Comparison of ENCODE assay signal across 30 cellular contexts in the genomic region with DNA sequence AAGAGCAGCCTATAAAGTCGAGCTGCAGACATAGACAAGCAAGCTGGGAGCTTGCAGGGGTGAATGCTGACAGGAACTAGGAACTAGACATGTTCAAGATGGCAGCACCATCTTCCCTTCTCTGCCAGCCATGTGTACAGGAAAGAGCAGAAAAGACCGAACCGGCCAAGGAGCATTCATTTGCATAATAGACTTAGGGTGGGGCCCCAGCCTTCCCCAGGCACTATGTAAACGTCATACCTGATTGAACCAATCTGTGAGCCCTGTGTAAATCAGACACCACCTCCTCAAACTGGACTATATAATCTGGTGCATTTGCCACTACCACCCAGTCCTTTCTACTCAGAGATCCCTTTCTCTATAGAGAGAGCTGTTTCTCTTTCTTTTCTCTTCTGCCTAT.
"Had no signal": no experiment of that assay in that cellular context is flagged by ENCODE, and none has a peak within 500 bp of the region (broad histone marks: within the 10 kb centered on the region; RNA-seq: fewer than 3 reads in every experiment).

No MANE protein-coding gene starts in this region.

- H3K27ac ChIP-seq: body of pancreas, Peyer's patch had no signal

- FAIRE-seq: bronchial epithelial cell had no signal

- H3K36me3 ChIP-seq: MG63, Peyer's patch, SJSA1 had no signal

- H3K27me3 Mint-ChIP-seq: activated B cell treated with CpG ODN at 0.5 μM for 24 hours; activated CD4-positive, alpha-beta T cell treated with anti-CD3 and anti-CD28 coated beads, Interleukin-2, amount 10 ng/mL, durations not matched to agents 24 days and 14 days; activated CD8-positive, alpha-beta memory T cell treated with anti-CD3 and anti-CD28 coated beads, Interleukin-2, amount 10 ng/mL, durations not matched to agents 7 days and 5 days; activated naive CD4-positive, alpha-beta T cell treated with anti-CD3 and anti-CD28 coated beads, Interleukin-2, amount 50 U/mL, for 24 hours; activated T-cell treated with anti-CD3 and anti-CD28 coated beads, Interleukin-2, amount 50 U/mL, for 24 hours had no signal

- H3K4me3 Mint-ChIP-seq: activated B cell treated with CpG ODN at 0.5 μM for 24 hours; activated CD4-positive, alpha-beta T cell treated with anti-CD3 and anti-CD28 coated beads, Interleukin-2, amount 10 ng/mL, durations not matched to agents 24 days and 14 days; activated CD8-positive, alpha-beta memory T cell treated with anti-CD3 and anti-CD28 coated beads, Interleukin-2, amount 10 ng/mL, durations not matched to agents 7 days and 5 days; activated naive CD4-positive, alpha-beta T cell treated with anti-CD3 and anti-CD28 coated beads, Interleukin-2, amount 50 U/mL, for 24 hours; activated T-cell treated with anti-CD3 and anti-CD28 coated beads, Interleukin-2, amount 50 U/mL, for 24 hours; activated T-helper 1 cell treated with anti-CD3 and anti-CD28 coated beads, Interleukin-12 subunit alpha, Interleukin-12 subunit beta, Interleukin-2, Interleukin-4 antibody, amounts not matched to agents 30 ng/mL and 10 ng/mL and 1 ng/mL, durations not matched to agents 14 hours and 24 hours and 36 hours; T-helper 17 cell had no signal

- ATAC-seq: activated CD8-positive, alpha-beta memory T cell treated with anti-CD3 and anti-CD28 coated beads, Interleukin-2, amount 10 ng/mL, durations not matched to agents 7 days and 5 days; body of pancreas; T-helper 17 cell had no signal

- H3K4me3 ChIP-seq: body of pancreas, MG63, Peyer's patch, SJSA1 had no signal

- DNase-seq: activated B cell treated with CpG ODN at 0.5 μM for 24 hours; activated CD4-positive, alpha-beta T cell treated with anti-CD3 and anti-CD28 coated beads for 1 hour; activated CD4-positive, alpha-beta T cell treated with anti-CD3 and anti-CD28 coated beads, Interleukin-2, amount 10 ng/mL, durations not matched to agents 24 days and 14 days; activated CD4-positive, alpha-beta T cell treated with anti-CD3 and anti-CD28 coated beads, Interleukin-2, amount 50 U/mL, for 48 hours; activated CD8-positive, alpha-beta memory T cell treated with anti-CD3 and anti-CD28 coated beads, Interleukin-2, amount 10 ng/mL, durations not matched to agents 7 days and 5 days; activated effector memory CD4-positive, alpha-beta T cell treated with Interleukin-2 at 50 U/mL for 16 hours; activated naive CD4-positive, alpha-beta T cell; activated T-cell treated with anti-CD3 and anti-CD28 coated beads, Interleukin-2, amount 50 U/mL, for 24 hours; aorta; body of pancreas; central memory CD4-positive, alpha-beta T cell; KG1; MG63; MV-4-11; NCI-H1105; NCI-H1436; NCI-H1694 treated with DMSO at 0.1 percent for 48 hours; NCI-H2029 treated with DMSO at 0.1 percent for 48 hours; NCI-H446; NCI-H524; NCI-H748 treated with DMSO at 0.1 percent for 48 hours; NK-92 treated with Interleukin-12 subunit alpha and Interleukin-12 subunit beta, amount 100 ng/mL, for 24 hours; Peyer's patch; SHP77; T-helper 17 cell; T-helper 9 cell had no signal

- H3K9me3 Mint-ChIP-seq: activated naive CD4-positive, alpha-beta T cell treated with anti-CD3 and anti-CD28 coated beads, Interleukin-2, amount 50 U/mL, for 24 hours had no signal

- H3K9me3 ChIP-seq: MG63 had no signal

- H3K27ac Mint-ChIP-seq: activated B cell treated with CpG ODN at 0.5 μM for 24 hours; activated CD8-positive, alpha-beta memory T cell treated with anti-CD3 and anti-CD28 coated beads, Interleukin-2, amount 10 ng/mL, durations not matched to agents 7 days and 5 days; activated naive CD4-positive, alpha-beta T cell treated with anti-CD3 and anti-CD28 coated beads, Interleukin-2, amount 50 U/mL, for 24 hours; activated T-cell treated with anti-CD3 and anti-CD28 coated beads, Interleukin-2, amount 50 U/mL, for 24 hours; T-helper 17 cell had no signal

- H3K4me1 Mint-ChIP-seq: activated B cell treated with CpG ODN at 0.5 μM for 24 hours; activated naive CD4-positive, alpha-beta T cell treated with anti-CD3 and anti-CD28 coated beads, Interleukin-2, amount 50 U/mL, for 24 hours; T-helper 17 cell had no signal

- H3K27me3 ChIP-seq: body of pancreas, MG63, Peyer's patch, SJSA1 had no signal

- H3K4me1 ChIP-seq: Peyer's patch had no signal
